In genomic region chr3:141383555-141384129, GRCh38 we compare ENCODE assay signal across 10 cellular contexts. TPM values are rescaled to one million over a fixed set of nuclear protein-coding genes. Genes with fewer than 3 reads are reported as not detected.
DNase-seq lines count a peak whose midpoint lies in the region; ATAC-seq and TF ChIP-seq lines count a peak whose summit lies in the region.
"Had no signal": no experiment of that assay in that cellular context is flagged by ENCODE, and none has a peak within 500 bp of the region (broad histone marks: within the 10 kb centered on the region; RNA-seq: fewer than 3 reads in every experiment).

No MANE protein-coding gene starts in this region.

- DNase-seq in NCI-H2107 treated with DMSO at 0.1 percent for 48 hours (lab: John Stamatoyannopoulos, UW; ENCODE audit: unreplicated experiment) (peak; percentile 95), NCI-H2107 (lab: John Stamatoyannopoulos, UW) (no peak), amniotic epithelial cell (ENCODE audit: low read depth) (peak; percentile 62), left lung (no peak), uterus (no peak), NOMO-1 treated with dmso at 0.1 percent for 144 hours (lab: John Stamatoyannopoulos, UW; ENCODE audit: unreplicated experiment) (no peak)
- DNase-seq in T-helper 2 cell treated with Interferon-gamma antibody and Interleukin-4, amounts not matched to agents 5 μg/mL and 100 μg/mL, for 36 hours (ENCODE audit: low spot score): no peak
- DNase-seq: ACHN, glutamatergic neuron had no signal

- no peak for TF ChIP-seq CTCF in left lung (IDR thresholded peaks at IDR 0.05)
- TF ChIP-seq CTCF in uterus (IDR thresholded peaks at IDR 0.05): no peak

- H3K27ac ChIP-seq in left lung (peak overlapping the region in 1 of 2 donors; percentile 60), uterus (peak overlapping the region; percentile 48 to 75)

- H3K36me3 Mint-ChIP-seq in T-helper 2 cell treated with Interferon-gamma antibody and Interleukin-4, amounts not matched to agents 5 μg/mL and 100 μg/mL, for 36 hours (ENCODE audit: low read depth): no peaks in the 10 kb centered on the region

- H3K27me3 ChIP-seq in left lung: no peaks in the 10 kb centered on the region
- no peaks in the 10 kb centered on the region for H3K27me3 ChIP-seq in uterus

- H3K4me3 Mint-ChIP-seq in T-helper 2 cell treated with Interferon-gamma antibody and Interleukin-4, amounts not matched to agents 5 μg/mL and 100 μg/mL, for 36 hours: no peak overlapping the region

- ATAC-seq in left lung (peak; percentile 11), GM21447 (IDR thresholded peaks at IDR 0.05; ENCODE audit: unreplicated experiment) (no peak)

- H3K9me3 ChIP-seq in left lung (no peaks in the 10 kb centered on the region), uterus (no peaks in the 10 kb centered on the region)

- H3K36me3 ChIP-seq in left lung (peaks cover 0 to 14% of the 10 kb centered on the region in 2 donors), uterus (no peaks in the 10 kb centered on the region)

- intact Hi-C loops in left lung (cut with DNase I) (no loop called here), uterus (cut with DNase I; ENCODE audit: low total_unique reads) (no loop called here)

- H3K4me1 ChIP-seq in left lung (peaks cover 0 to 7% of the 10 kb centered on the region in 2 donors), uterus (no peaks in the 10 kb centered on the region)

- no peak overlapping the region for H3K27ac Mint-ChIP-seq in T-helper 2 cell treated with Interferon-gamma antibody and Interleukin-4, amounts not matched to agents 5 μg/mL and 100 μg/mL, for 36 hours

- peaks cover 4% of the 10 kb centered on the region for H3K4me1 Mint-ChIP-seq in T-helper 2 cell treated with Interferon-gamma antibody and Interleukin-4, amounts not matched to agents 5 μg/mL and 100 μg/mL, for 36 hours (ENCODE audit: low read depth)

- H3K4me3 ChIP-seq in left lung (no peak overlapping the region), uterus (peak overlapping the region; percentile 3 to 10)

- no peaks in the 10 kb centered on the region for H3K9me3 Mint-ChIP-seq in T-helper 2 cell treated with Interferon-gamma antibody and Interleukin-4, amounts not matched to agents 5 μg/mL and 100 μg/mL, for 36 hours

- H3K27me3 Mint-ChIP-seq in T-helper 2 cell treated with Interferon-gamma antibody and Interleukin-4, amounts not matched to agents 5 μg/mL and 100 μg/mL, for 36 hours (ENCODE audit: low read depth): peaks cover 10% of the 10 kb centered on the region

- TF ChIP-seq POLR2A in uterus (IDR thresholded peaks at IDR 0.05): no peak

RNA-seq across cellular contexts. Expression of gene ZBTB38, which starts 15.3 kb away (rescaled TPM):
- 10 to 100 TPM; 84.0 to 91.4 TPM for total RNA-seq in left lung
- total RNA-seq in uterus: 100 to 1,000 TPM; 125 to 183 (median 149) TPM

Comparison
In these comparisons a context has a peak if more than half of its experiments do, and no peak if none do; other contexts are left out.
1. DNase-seq: peak in NCI-H2107 treated with DMSO at 0.1 percent for 48 hours (single experiment) and amniotic epithelial cell (single experiment); none in NCI-H2107 (single experiment), left lung (0 of 2), uterus (0 of 2), NOMO-1 treated with dmso at 0.1 percent for 144 hours (single experiment) and T-helper 2 cell treated with Interferon-gamma antibody and Interleukin-4, amounts not matched to agents 5 μg/mL and 100 μg/mL, for 36 hours (single experiment).
2. H3K4me3 ChIP-seq: peak in uterus (2 of 2); none in left lung (0 of 2).